ENCODE assay signal across 8 cellular contexts in genomic region chr14:77641534-77642341, GRCh38. TPM values are rescaled to one million over a fixed set of nuclear protein-coding genes. Genes with fewer than 3 reads are reported as not detected.
DNase-seq lines count a peak whose midpoint lies in the region; ATAC-seq, FAIRE-seq and TF ChIP-seq lines count a peak whose summit lies in the region.

No MANE protein-coding gene starts in this region.

- no peaks in the 10 kb centered on the region for H3K9me3 Mint-ChIP-seq in osteocyte (ENCODE audit: unreplicated experiment)

- peak overlapping the region in 7 of 11 experiments; percentile 6 to 78 (median 65); a peak in 13 of 22 replicates for H3K9ac ChIP-seq in BLaER1 treated with 17β-estradiol and CSF1 and Interleukin-3, amounts not matched to agents 10 nM and 100 nM
- H3K9ac ChIP-seq in iPS-15b (ENCODE audit: low read depth, low read length), result no peak overlapping the region

- peak overlapping the region; percentile 90 for H3K27ac Mint-ChIP-seq in T-helper 17 cell
- H3K27ac Mint-ChIP-seq in osteocyte (ENCODE audit: unreplicated experiment), result no peak overlapping the region

- H3K4me1 Mint-ChIP-seq in T-helper 17 cell (peaks cover 3% of the 10 kb centered on the region), osteocyte (ENCODE audit: unreplicated experiment) (peaks cover 5% of the 10 kb centered on the region)

- H3K4me2 ChIP-seq in BLaER1 treated with 17β-estradiol and CSF1 and Interleukin-3, amounts not matched to agents 10 nM and 100 nM, result peak overlapping the region; percentile 26 to 89 (median 81)

- H3K27me3 Mint-ChIP-seq in T-helper 17 cell, result peaks cover 5% of the 10 kb centered on the region
- no peaks in the 10 kb centered on the region for H3K27me3 Mint-ChIP-seq in osteocyte (ENCODE audit: unreplicated experiment)

- H3K4me1 ChIP-seq in BLaER1 treated with 17β-estradiol and CSF1 and Interleukin-3, amounts not matched to agents 10 nM and 100 nM, result peaks cover 10 to 43% (median 18%) of the 10 kb centered on the region in 10 experiments; a peak in 19 of 20 replicates
- no peaks in the 10 kb centered on the region for H3K4me1 ChIP-seq in iPS-15b (ENCODE audit: control insufficient read depth, insufficient read depth, low read length)

- ATAC-seq in GM21786 (IDR thresholded peaks at IDR 0.05; ENCODE audit: unreplicated experiment), result peak; percentile 53
- peak; percentile 84 for ATAC-seq in T-helper 17 cell

- DNase-seq in T-helper 17 cell, result peak; percentile 27 to 50 (median 42)
- peak; percentile 12 for DNase-seq in amniotic stem cell (lab: John Stamatoyannopoulos, UW)
- peak; percentile 55 to 63 for DNase-seq in stimulated activated CD4-positive, alpha-beta T cell treated with anti-CD3 and anti-CD28 coated beads, Interleukin-15, amount 100 ng/mL, for 48 hours (ENCODE audit: low read depth in 2 of 2)
- no peak for DNase-seq in RCC 7860 (ENCODE audit: low spot score)
- DNase-seq in osteocyte (ENCODE audit: extremely low spot score, unreplicated experiment), result no peak

- H3K36me3 Mint-ChIP-seq in T-helper 17 cell (ENCODE audit: low read depth) (no peaks in the 10 kb centered on the region), osteocyte (ENCODE audit: unreplicated experiment) (no peaks in the 10 kb centered on the region)

- TF ChIP-seq CTCF in osteocyte (IDR thresholded peaks at IDR 0.05), result no peak

- no peaks in the 10 kb centered on the region for H4K20me1 ChIP-seq in BLaER1 treated with 17β-estradiol and CSF1 and Interleukin-3, amounts not matched to agents 10 nM and 100 nM

- H3K9me3 ChIP-seq in BLaER1 treated with 17β-estradiol and CSF1 and Interleukin-3, amounts not matched to agents 10 nM and 100 nM (replicated peaks in 1 of 11), result peaks cover 0 to 29% (median 17%) of the 10 kb centered on the region in 11 experiments; a peak in 15 of 22 replicates
- H3K9me3 ChIP-seq in T-helper 17 cell (ENCODE audit: control insufficient read depth, low read length, poor library complexity, severe bottlenecking), result no peaks in the 10 kb centered on the region
- H3K9me3 ChIP-seq in iPS-15b (ENCODE audit: control insufficient read depth, insufficient read depth, low read length), result peaks cover 4% of the 10 kb centered on the region

- H3K27me3 ChIP-seq in BLaER1 treated with 17β-estradiol and CSF1 and Interleukin-3, amounts not matched to agents 10 nM and 100 nM, result peaks cover 0 to 24% (median 11%) of the 10 kb centered on the region in 11 experiments; a peak in 17 of 22 replicates
- no peaks in the 10 kb centered on the region for H3K27me3 ChIP-seq in iPS-15b (ENCODE audit: control insufficient read depth, insufficient read depth, low read length)

- H3K4me3 ChIP-seq in BLaER1 treated with 17β-estradiol and CSF1 and Interleukin-3, amounts not matched to agents 10 nM and 100 nM, result peak overlapping the region in 6 of 10 experiments; percentile 14 to 43 (median 22); a peak in 7 of 20 replicates
- peak overlapping the region; percentile 10 for H3K4me3 ChIP-seq in iPS-15b (ENCODE audit: low read depth, low read length)

- H3K27ac ChIP-seq in BLaER1 treated with 17β-estradiol and CSF1 and Interleukin-3, amounts not matched to agents 10 nM and 100 nM, result peak overlapping the region in 8 of 11 experiments; percentile 42 to 92 (median 76); a peak in 15 of 22 replicates

- no peaks in the 10 kb centered on the region for H3K36me3 ChIP-seq in BLaER1 treated with 17β-estradiol and CSF1 and Interleukin-3, amounts not matched to agents 10 nM and 100 nM
- H3K36me3 ChIP-seq in iPS-15b (ENCODE audit: control insufficient read depth, insufficient read depth, low read length), result no peaks in the 10 kb centered on the region

- no peak for FAIRE-seq in RCC 7860 (lab: Jason Lieb, UNC)

- H3K4me3 Mint-ChIP-seq in T-helper 17 cell (peak overlapping the region; percentile 88), osteocyte (ENCODE audit: unreplicated experiment) (no peak overlapping the region)

RNA-seq across cellular contexts. Expression of gene SPTLC2, which starts 25.3 kb away (rescaled TPM):
- total RNA-seq in T-helper 17 cell (10 to 100 TPM; 22.0 to 22.3 TPM), osteocyte (28.1 and 31.3 TPM in 2 replicates)

Comparison
In these comparisons a context has a peak if more than half of its experiments do, and no peak if none do; other contexts are left out.
1. DNase-seq: peak in T-helper 17 cell (3 of 3), amniotic stem cell (single experiment) and stimulated activated CD4-positive, alpha-beta T cell treated with anti-CD3 and anti-CD28 coated beads, Interleukin-15, amount 100 ng/mL, for 48 hours (2 of 2); none in RCC 7860 (single experiment) and osteocyte (single experiment).